ENCODE assay signal across 8 cellular contexts in the genomic region with DNA sequence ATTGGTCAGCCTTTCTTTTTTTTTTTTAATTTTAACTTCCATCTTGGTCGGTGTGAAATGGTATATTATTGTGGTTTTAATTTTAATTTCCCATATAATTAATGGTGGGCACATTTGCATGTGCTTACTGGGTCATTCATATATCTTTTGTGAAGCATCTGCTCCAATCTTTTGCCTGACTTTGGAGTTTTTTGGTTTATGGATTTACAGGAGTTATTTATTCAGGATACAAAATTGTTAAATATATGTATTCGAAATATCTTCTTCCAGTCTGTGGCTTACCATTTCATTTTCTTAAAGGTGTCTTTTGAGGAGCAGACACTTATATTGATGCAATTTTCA. TPM values are rescaled to one million over a fixed set of nuclear protein-coding genes. Genes with fewer than 3 reads are reported as not detected.
DNase-seq lines count a peak whose midpoint lies in the region; ATAC-seq and TF ChIP-seq lines count a peak whose summit lies in the region.

No MANE protein-coding gene starts in this region.

- DNase-seq in DND-41 = no peak
- no peak for DNase-seq in Peyer's patch
- no peak for DNase-seq in epithelial cell of prostate (ENCODE audit: low read depth, low spot score)
- no peak for DNase-seq in NCI-H526 treated with DMSO at 0.1 percent for 48 hours (lab: John Stamatoyannopoulos, UW)
- no peak for DNase-seq in NCI-H2029 treated with DMSO at 0.1 percent for 48 hours (lab: John Stamatoyannopoulos, UW)
- no peak for DNase-seq in NCI-H748 treated with DMSO at 0.1 percent for 48 hours (lab: John Stamatoyannopoulos, UW)

- peak overlapping the region; percentile 88 for H3K27ac ChIP-seq in DND-41 (ENCODE audit: low read length)
- peak overlapping the region; percentile 83 to 94 (median 90) for H3K27ac ChIP-seq in Peyer's patch
- peak overlapping the region; percentile 64 for H3K27ac ChIP-seq in epithelial cell of prostate
- peak overlapping the region; percentile 75 for H3K27ac ChIP-seq in parathyroid adenoma

- peaks cover 31% of the 10 kb centered on the region for H3K4me1 ChIP-seq in DND-41 (ENCODE audit: insufficient read depth, low read length)
- H3K4me1 ChIP-seq in Peyer's patch = peaks cover 0 to 32% (median 2%) of the 10 kb centered on the region in 4 donors
- no peaks in the 10 kb centered on the region for H3K4me1 ChIP-seq in parathyroid adenoma

- no peak for ATAC-seq in DND-41 (ENCODE audit: insufficient read depth, low read depth)
- ATAC-seq in GM21619 (IDR thresholded peaks at IDR 0.05; ENCODE audit: unreplicated experiment) = no peak

- no peaks in the 10 kb centered on the region for H4K20me1 ChIP-seq in DND-41 (ENCODE audit: insufficient read depth, low read length)

- H3K27me3 ChIP-seq in DND-41 (ENCODE audit: insufficient read depth, low read length, poor library complexity) (no peaks in the 10 kb centered on the region), Peyer's patch (no peaks in the 10 kb centered on the region), parathyroid adenoma (ENCODE audit: control insufficient read depth, insufficient read depth, low read length) (no peaks in the 10 kb centered on the region)

- H3K4me3 ChIP-seq in DND-41 (ENCODE audit: low read depth in 1 of 2, low read length in 2 of 2) (peak overlapping the region; percentile 50 to 96), Peyer's patch (peak overlapping the region; percentile 69 to 90 (median 82)), parathyroid adenoma (ENCODE audit: low read depth, low read length) (peak overlapping the region; percentile 95)

- H3K79me2 ChIP-seq in DND-41 (ENCODE audit: insufficient read depth, low read length) = peaks cover 35% of the 10 kb centered on the region
- H3K79me2 ChIP-seq in parathyroid adenoma = peaks cover 2% of the 10 kb centered on the region

- H3K36me3 ChIP-seq in DND-41 (ENCODE audit: insufficient read depth, low read length) (peaks cover 8% of the 10 kb centered on the region; the same call in 1 of the 2 replicates), Peyer's patch (no peaks in the 10 kb centered on the region), parathyroid adenoma (ENCODE audit: control insufficient read depth, insufficient read depth, low read length) (no peaks in the 10 kb centered on the region)

- H3K4me2 ChIP-seq in DND-41 (ENCODE audit: insufficient read depth, low read length) = peak overlapping the region; percentile 73
- peak overlapping the region; percentile 67 for H3K4me2 ChIP-seq in parathyroid adenoma (ENCODE audit: low read length)

- H3K9me3 ChIP-seq in DND-41 (ENCODE audit: insufficient read depth, low read length, severe bottlenecking) = peaks cover 4% of the 10 kb centered on the region
- H3K9me3 ChIP-seq in Peyer's patch = no peaks in the 10 kb centered on the region
- no peaks in the 10 kb centered on the region for H3K9me3 ChIP-seq in parathyroid adenoma (ENCODE audit: control insufficient read depth, low read length)

- H2AFZ ChIP-seq in DND-41 (ENCODE audit: low read depth, low read length) (peak overlapping the region; percentile 93), parathyroid adenoma (peak overlapping the region; percentile 76)

- TF ChIP-seq POLR2A in Peyer's patch (IDR thresholded peaks at IDR 0.05) = no peak

- H3K9ac ChIP-seq in DND-41 (ENCODE audit: low read depth, low read length) = peak overlapping the region; percentile 74
- no peak overlapping the region for H3K9ac ChIP-seq in parathyroid adenoma

- TF ChIP-seq CTCF in DND-41 (IDR thresholded peaks at IDR 0.05; ENCODE audit: borderline replicate concordance, extremely low read depth, low read length, poor library complexity, severe bottlenecking) (no peak), Peyer's patch (IDR thresholded peaks at IDR 0.05) (no peak), parathyroid adenoma (IDR thresholded peaks at IDR 0.05) (no peak)

RNA-seq across cellular contexts. Expression of gene RIGI, which starts 0.7 kb away (rescaled TPM):
- total RNA-seq in Peyer's patch = 10 to 100 TPM; 15.3 to 21.5 (median 17.7) TPM

RNA-seq across cellular contexts. Expression of gene SMIM27, which starts 25.4 kb away (rescaled TPM):
- 1 to 10 TPM in 3 of 4 donors, not detected in 1; 1.0 to 4.2 (median 3.2) TPM for total RNA-seq in Peyer's patch

RNA-seq across cellular contexts. Expression of gene TOPORS, which starts 25.7 kb away (rescaled TPM):
- 10 to 100 TPM; 14.9 to 22.0 (median 18.6) TPM for total RNA-seq in Peyer's patch

RNA-seq across cellular contexts. Expression of gene NDUFB6, which starts 46.3 kb away (rescaled TPM):
- total RNA-seq in Peyer's patch = 10 to 100 TPM; 22.0 to 62.7 (median 33.5) TPM
